33 cellular contexts compared by ENCODE assay signal in genomic region chr4:74588350-74588749, GRCh38.
"Had no signal": no experiment of that assay in that cellular context is flagged by ENCODE, and none has a peak within 500 bp of the region (broad histone marks: within the 10 kb centered on the region; RNA-seq: fewer than 3 reads in every experiment).

No MANE protein-coding gene starts in this region.

- ATAC-seq: activated CD8-positive, alpha-beta T cell treated with anti-CD3 and anti-CD28 coated beads for 36 hours; activated naive CD4-positive, alpha-beta T cell treated with anti-CD3 and anti-CD28 coated beads, Interleukin-2, amount 50 U/mL, for 72 hours; activated T-cell treated with anti-CD3 and anti-CD28 coated beads, Interleukin-2, amount 50 U/mL, for 4 hours; activated T-cell treated with anti-CD3 and anti-CD28 coated beads, Interleukin-2, amount 50 U/mL, for 72 hours; activated T-helper 17 cell treated with anti-CD3 and anti-CD28 coated beads, Interleukin-2, amount 50 U/mL, for 72 hours; body of pancreas had no signal

- H3K27me3 ChIP-seq: adrenal gland, body of pancreas, brain microvascular endothelial cell, breast epithelium had no signal

- H3K27ac ChIP-seq: adrenal gland, body of pancreas, brain microvascular endothelial cell, breast epithelium, VCaP had no signal

- FAIRE-seq: astrocyte, TTC549 had no signal

- H3K36me3 ChIP-seq: adrenal gland, brain microvascular endothelial cell, breast epithelium had no signal

- DNase-seq: activated B cell treated with CpG ODN at 0.5 μM for 24 hours; activated CD4-positive, alpha-beta memory T cell treated with anti-CD3 and anti-CD28 coated beads for 36 hours; activated CD4-positive, alpha-beta T cell treated with anti-CD3 and anti-CD28 coated beads for 4 hours; activated CD4-positive, alpha-beta T cell treated with anti-CD3 and anti-CD28 coated beads, Interleukin-2, amount 10 ng/mL, durations not matched to agents 24 days and 14 days; activated CD4-positive, alpha-beta T cell treated with anti-CD3 and anti-CD28 coated beads, Interleukin-2, amount 50 U/mL, for 1 hour; activated CD4-positive, alpha-beta T cell treated with anti-CD3 and anti-CD28 coated beads, Interleukin-2, amount 50 U/mL, for 4 hours; activated CD4-positive, CD25-positive, alpha-beta regulatory T cell treated with anti-CD3 and anti-CD28 coated beads, Interleukin-2, amount 50 U/mL, for 72 hours; activated CD8-positive, alpha-beta memory T cell treated with anti-CD3 and anti-CD28 coated beads, Interleukin-2, amount 50 U/mL, for 4 hours; activated CD8-positive, alpha-beta T cell treated with anti-CD3 and anti-CD28 coated beads for 36 hours; activated effector memory CD4-positive, alpha-beta T cell treated with anti-CD3 and anti-CD28 coated beads, Interleukin-2, amount 50 U/mL, for 16 hours; activated gamma-delta T cell treated with Interleukin-2 at 50 U/mL for 16 hours; activated naive CD4-positive, alpha-beta T cell; activated naive CD4-positive, alpha-beta T cell treated with anti-CD3 and anti-CD28 coated beads for 36 hours; activated naive CD4-positive, alpha-beta T cell treated with anti-CD3 and anti-CD28 coated beads, Interleukin-2, amount 50 U/mL, for 16 hours; activated naive CD8-positive, alpha-beta T cell treated with anti-CD3 and anti-CD28 coated beads for 36 hours; activated T-cell treated with anti-CD3 and anti-CD28 coated beads for 4 hours; activated T-cell treated with anti-CD3 and anti-CD28 coated beads, Interleukin-2, amount 50 U/mL, for 1 hour; activated T-cell treated with anti-CD3 and anti-CD28 coated beads, Interleukin-2, amount 50 U/mL, for 4 hours; activated T-cell treated with anti-CD3 and anti-CD28 coated beads, Interleukin-2, amount 50 U/mL, for 72 hours; adrenal gland; amniotic stem cell; aorta; body of pancreas; brain microvascular endothelial cell; central memory CD4-positive, alpha-beta T cell; T-helper 2 cell; T-helper 9 cell had no signal

- H3K4me1 ChIP-seq: adrenal gland, body of pancreas had no signal

- H3K9me3 ChIP-seq: adrenal gland, body of pancreas, breast epithelium had no signal

- H3K4me3 ChIP-seq: adrenal gland, body of pancreas, breast epithelium had no signal
